ENCODE assay signal across 1 cellular context in the genomic region with DNA sequence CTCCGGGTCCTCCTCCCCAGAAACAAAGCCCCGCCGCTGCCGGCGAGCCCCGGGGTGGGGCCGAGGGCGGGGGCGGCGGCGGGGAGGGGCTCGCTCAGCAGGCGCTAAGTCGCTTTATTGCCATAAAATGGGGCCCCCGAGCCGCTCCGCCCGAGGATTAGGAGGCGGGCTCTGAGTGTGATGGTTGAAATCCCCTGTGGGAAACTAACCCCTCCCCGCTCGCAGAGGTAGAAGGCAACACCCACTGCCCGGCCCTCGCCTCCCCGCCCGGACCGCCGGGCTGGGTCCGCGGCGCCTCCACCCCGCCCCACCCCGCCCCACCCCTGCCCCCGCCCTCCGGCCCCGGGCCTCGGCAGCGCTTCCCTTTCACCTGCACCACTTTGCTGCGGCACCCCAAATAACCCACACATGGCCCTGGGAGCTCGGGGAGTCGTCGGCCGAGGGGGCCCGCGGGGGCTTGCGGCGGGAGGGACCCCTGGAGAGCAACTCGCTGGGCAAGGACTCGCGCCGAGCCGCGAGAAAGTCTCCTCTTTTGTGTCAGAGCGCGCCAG.
TF ChIP-seq lines count a peak whose summit lies in the region.

TSS of gene KLF12 (minus strand) at position 179 of the 551 bp plus-strand sequence.

TF ChIP-seq in IMR-90, 13 proteins besides CTCF, POLR2A, EP300 and RAD21:
- peak; percentile 67; the same call in 1 of the 2 replicates for TF ChIP-seq MAZ (IDR thresholded peaks at IDR 0.05; ENCODE audit: borderline replicate concordance, low read depth, low read length)
- TF ChIP-seq BHLHE40 (IDR thresholded peaks at IDR 0.05; ENCODE audit: low read depth, low read length), result no peak
